ENCODE assay signal across 8 cellular contexts in the genomic region with DNA sequence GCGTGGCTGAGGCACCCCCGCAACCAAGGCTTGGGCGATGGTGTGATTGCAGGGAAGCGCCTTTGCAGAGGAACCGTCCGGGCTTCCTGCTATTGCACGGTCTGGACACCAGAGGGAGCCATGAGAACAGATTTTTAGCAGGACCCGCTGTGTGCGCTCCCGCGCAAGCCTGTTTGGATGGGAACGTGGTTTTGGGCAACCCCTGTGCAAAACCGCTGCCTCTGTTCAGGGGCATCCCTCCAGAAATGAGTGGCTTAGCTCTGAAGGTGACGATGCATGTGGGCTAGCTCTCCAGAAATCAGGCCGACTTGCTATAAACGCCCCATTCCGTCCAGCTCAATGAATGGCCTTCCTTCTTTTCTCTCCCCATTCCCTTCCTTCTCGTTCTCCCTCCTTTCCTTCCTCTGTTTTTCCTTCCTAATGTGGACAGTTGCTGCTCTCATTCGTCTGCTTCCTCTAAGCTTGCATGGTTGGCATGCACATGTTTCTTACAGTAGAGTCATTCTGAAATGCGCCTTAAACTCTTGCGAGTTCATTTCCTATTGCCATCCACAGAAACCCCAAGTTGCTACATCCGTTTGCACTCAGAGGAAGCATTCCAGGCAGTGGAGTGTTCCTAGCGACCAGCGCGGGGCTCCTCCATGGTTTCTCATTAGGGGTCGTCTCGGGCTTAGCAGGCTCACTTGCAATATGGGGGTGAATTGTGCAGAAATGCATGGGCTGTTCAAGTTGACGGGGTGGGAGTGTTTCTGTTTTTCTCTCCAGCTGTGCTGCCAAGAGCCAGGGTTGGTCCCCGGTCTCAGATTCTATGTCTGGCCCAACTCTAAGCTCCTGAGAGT.
A peak's percentile ranks its signal among the peaks of the same experiment; 100 is the strongest.
DNase-seq lines count a peak whose midpoint lies in the region.

No MANE protein-coding gene starts in this region.

- DNase-seq in Daoy (ENCODE audit: low read depth) = peak; percentile 75
- peak; percentile 1 for DNase-seq in HCEC 1CT
- peak; percentile 39 to 61 for DNase-seq in NCI-H1930 (lab: John Stamatoyannopoulos, UW)
- peak; percentile 5 for DNase-seq in activated CD4-positive, CD25-positive, alpha-beta regulatory T cell treated with anti-CD3 and anti-CD28 coated beads, Interleukin-2, amount 50 U/mL, for 16 hours (ENCODE audit: low read depth, low spot score)
- DNase-seq in cerebellar cortex (ENCODE audit: low spot score) = peak; percentile 78
- peak; percentile 57 for DNase-seq in kidney tubule cell (ENCODE audit: low spot score)
- peak; percentile 24 to 38 for DNase-seq in stimulated activated CD4-positive, alpha-beta T cell treated with anti-CD3 and anti-CD28 coated beads, Interleukin-1b, Interleukin-23, amount 100 ng/mL, for 4 hours (ENCODE audit: low read depth in 2 of 2)
- no peak for DNase-seq in EL
